Comparison of ENCODE assay signal across 18 cellular contexts in genomic region chr3:43231276-43232000, GRCh38. TPM values are rescaled to one million over a fixed set of nuclear protein-coding genes. Genes with fewer than 3 reads are reported as not detected.
A peak's percentile ranks its signal among the peaks of the same experiment; 100 is the strongest.
DNase-seq lines count a peak whose midpoint lies in the region; ATAC-seq, FAIRE-seq and TF ChIP-seq lines count a peak whose summit lies in the region.
"Had no signal": no experiment of that assay in that cellular context is flagged by ENCODE, and none has a peak within 500 bp of the region (broad histone marks: within the 10 kb centered on the region; RNA-seq: fewer than 3 reads in every experiment).

No MANE protein-coding gene starts in this region.

- H3K27ac ChIP-seq in IMR-90 (ENCODE audit: insufficient read depth, low read length) = no peak overlapping the region
- H3K27ac ChIP-seq in osteoblast (ENCODE audit: low read depth, low read length) = no peak overlapping the region
- H3K27ac ChIP-seq: ascending aorta, hepatocyte, ovary had no signal

- peak overlapping the region; percentile 91 for H2AK5ac ChIP-seq in IMR-90 (ENCODE audit: low read depth, low read length)

- no peak overlapping the region for H3K9ac ChIP-seq in IMR-90 (ENCODE audit: low read depth, low read length)

- CTCF ChIA-PET in IMR-90 (lab: Yijun Ruan, JAX) = interaction anchor here (0.9 kb wide), 1 partner anchor 512 kb away, joined by 4 read pairs; no protein-coding TSS in a partner anchor

- peak overlapping the region in 1 of 2 experiments; percentile 78; a peak in 1 of 4 replicates for H4K8ac ChIP-seq in IMR-90 (ENCODE audit: low read depth in 2 of 2, low read length in 2 of 2)

- TF ChIP-seq POLR2A in IMR-90 (IDR thresholded peaks at IDR 0.05; ENCODE audit: low read depth, low read length) = no peak

- H3K4me1 ChIP-seq in IMR-90 (ENCODE audit: control insufficient read depth, insufficient read depth, low read length) (peaks cover 11% of the 10 kb centered on the region), osteoblast (ENCODE audit: insufficient read depth, low read length) (peaks cover 4% of the 10 kb centered on the region)
- H3K4me1 ChIP-seq: ascending aorta had no signal

- H3K79me1 ChIP-seq in IMR-90 (ENCODE audit: low read depth in 1 of 2, low read length in 2 of 2) = no peaks in the 10 kb centered on the region

- peak overlapping the region; percentile 96 for H2BK20ac ChIP-seq in IMR-90 (ENCODE audit: low read depth, low read length)

- BruUV-seq in IMR-90 (replicated peaks; lab: Mats Ljungman, UMichigan) = no TSS peak

- H3K4me2 ChIP-seq in IMR-90 (ENCODE audit: low read depth, low read length) = peak overlapping the region; percentile 59; the same call in 1 of the 2 replicates
- peak overlapping the region; percentile 18 for H3K4me2 ChIP-seq in osteoblast (ENCODE audit: insufficient read depth, low read length)
- H3K4me2 ChIP-seq: hepatocyte, smooth muscle cell had no signal

- H3K4ac ChIP-seq in IMR-90 (ENCODE audit: low read depth, low read length) = peak overlapping the region; percentile 93; the same call in 1 of the 2 replicates

- H3K27me3 ChIP-seq in IMR-90 (ENCODE audit: control insufficient read depth, insufficient read depth, low read length) (no peaks in the 10 kb centered on the region), osteoblast (ENCODE audit: insufficient read depth, low read length) (no peaks in the 10 kb centered on the region)
- H3K27me3 ChIP-seq: ascending aorta, hepatocyte, ovary had no signal

- no peak overlapping the region; the same call in 1 of the 2 replicates for H3K56ac ChIP-seq in IMR-90 (ENCODE audit: extremely low read depth, insufficient read depth, low read length)

- no peaks in the 10 kb centered on the region for H3K36me3 ChIP-seq in IMR-90 (ENCODE audit: control insufficient read depth, insufficient read depth, low read length)
- H3K36me3 ChIP-seq in osteoblast (ENCODE audit: insufficient read depth, low read length) = no peaks in the 10 kb centered on the region
- H3K36me3 ChIP-seq: ascending aorta, ovary had no signal

- dilution Hi-C loops in IMR-90 (cut with HindIII; ENCODE audit: low sequenced_read_pairs, unreplicated experiment) = no loop called here

- H2AK9ac ChIP-seq in IMR-90 (replicated peaks; ENCODE audit: low read depth, low read length, poor library complexity) = no peak overlapping the region

- peak overlapping the region; percentile 93 for H2BK120ac ChIP-seq in IMR-90 (ENCODE audit: low read depth, low read length)

- peak overlapping the region; percentile 94 for H3K14ac ChIP-seq in IMR-90 (replicated peaks; ENCODE audit: low read depth, low read length)

- peak overlapping the region; percentile 85 for H4K91ac ChIP-seq in IMR-90 (ENCODE audit: insufficient read depth, low read depth, low read length)

- ATAC-seq in IMR-90 (ENCODE audit: low read depth) = peak; percentile 60
- no peak for ATAC-seq in left lobe of liver
- no peak for ATAC-seq in activated CD4-positive, CD25-positive, alpha-beta regulatory T cell treated with anti-CD3 and anti-CD28 coated beads, Interleukin-2, amount 50 U/mL, for 24 hours
- ATAC-seq: activated CD8-positive, alpha-beta memory T cell treated with anti-CD3 and anti-CD28 coated beads, Interleukin-2, amount 10 ng/mL, durations not matched to agents 7 days and 5 days had no signal

- H4K5ac ChIP-seq in IMR-90 (ENCODE audit: low read depth, low read length) = peak overlapping the region; percentile 10; the same call in 1 of the 2 replicates

- H3K4me3 ChIP-seq in IMR-90 (ENCODE audit: insufficient read depth, low read depth, low read length) = no peak overlapping the region
- no peak overlapping the region for H3K4me3 ChIP-seq in choroid plexus epithelial cell (ENCODE audit: low read depth, low read length)
- H3K4me3 ChIP-seq in osteoblast (ENCODE audit: insufficient read depth, low read length) = no peak overlapping the region
- H3K4me3 ChIP-seq: ascending aorta, hepatocyte, ovary, smooth muscle cell had no signal

- no peak for TF ChIP-seq RAD21 in IMR-90 (IDR thresholded peaks at IDR 0.05; ENCODE audit: low read length)

- no peaks in the 10 kb centered on the region for H3K9me1 ChIP-seq in IMR-90 (ENCODE audit: insufficient read depth, low read length)

- TF ChIP-seq CTCF in D721Med (IDR thresholded peaks at IDR 0.05; ENCODE audit: insufficient read depth, missing control alignments) (no peak), IMR-90 (conservative IDR thresholded peaks at IDR 0.05; ENCODE audit: low read depth, low read length) (no peak), choroid plexus epithelial cell (conservative IDR thresholded peaks at IDR 0.05; ENCODE audit: low read depth, low read length) (no peak), osteoblast (IDR thresholded peaks at IDR 0.05; ENCODE audit: extremely low read depth, low read depth, low read length) (no peak)

- H2AFZ ChIP-seq in IMR-90 (replicated peaks; ENCODE audit: low read length, poor library complexity) (no peak overlapping the region), osteoblast (ENCODE audit: low read length) (peak overlapping the region; percentile 29)
- H2AFZ ChIP-seq: hepatocyte had no signal

- in situ Hi-C loops in IMR-90 (cut with MboI; ENCODE audit: low sequenced_read_pairs) = no loop called here

- peak; percentile 55 for FAIRE-seq in D721Med (lab: Jason Lieb, UNC)

- POLR2A ChIA-PET in IMR-90 (lab: Charles Lee; ENCODE audit: unreplicated experiment) = interaction anchor here (0.7 kb wide), 1 partner anchor 193 kb away, joined by 4 read pairs; no protein-coding TSS in a partner anchor

- H4K20me1 ChIP-seq in IMR-90 (ENCODE audit: insufficient read depth, low read length) = no peaks in the 10 kb centered on the region
- no peaks in the 10 kb centered on the region for H4K20me1 ChIP-seq in osteoblast (ENCODE audit: insufficient read depth, low read length)

- no CpG with 5 or more reads among the region's 6 CpGs for WGBS in IMR-90 (ENCODE audit: extremely low coverage in 2 of 2, insufficient read length in 1 of 2), 2 experiments

- H2BK5ac ChIP-seq in IMR-90 (ENCODE audit: low read depth, low read length, poor library complexity, severe bottlenecking) = no peak overlapping the region

- peak overlapping the region; percentile 76 for H3K23ac ChIP-seq in IMR-90 (ENCODE audit: low read depth, low read length)

- H2BK15ac ChIP-seq in IMR-90 (ENCODE audit: low read depth, low read length) = peak overlapping the region; percentile 100; the same call in 2 of the 3 replicates

- intact Hi-C loops in IMR-90 (cut with micrococcal nuclease) = no loop called here

- H3K79me2 ChIP-seq in osteoblast (ENCODE audit: insufficient read depth, low read length) = no peaks in the 10 kb centered on the region
- H3K79me2 ChIP-seq: hepatocyte had no signal

- no peaks in the 10 kb centered on the region; the same call in 1 of the 2 replicates for H3K9me3 ChIP-seq in IMR-90 (ENCODE audit: control insufficient read depth, insufficient read depth, low read length)
- H3K9me3 ChIP-seq in osteoblast (ENCODE audit: low read depth, low read length) = no peaks in the 10 kb centered on the region

- no peak for DNase-seq in D721Med (ENCODE audit: insufficient read length, low spot score)
- DNase-seq in IMR-90 = peak; percentile 46
- peak; percentile 77 for DNase-seq in choroid plexus epithelial cell (ENCODE audit: low read depth)
- no peak for DNase-seq in osteoblast (ENCODE audit: insufficient read length, low spot score, missing footprints)
- no peak for DNase-seq in left lobe of liver (ENCODE audit: low spot score)
- no peak for DNase-seq in NCI-H146 (lab: John Stamatoyannopoulos, UW)
- DNase-seq: activated B cell treated with CpG ODN at 0.5 μM for 24 hours; activated CD8-positive, alpha-beta memory T cell treated with anti-CD3 and anti-CD28 coated beads, Interleukin-2, amount 10 ng/mL, durations not matched to agents 7 days and 5 days; activated gamma-delta T cell; DMS79; erythroblast; NCI-H1436 treated with DMSO at 0.1 percent for 48 hours; NCI-H345; ovary had no signal

- peak overlapping the region; percentile 85; the same call in 1 of the 2 replicates for H3K18ac ChIP-seq in IMR-90 (ENCODE audit: low read depth, low read length)

TF ChIP-seq in IMR-90, 13 proteins besides CTCF, POLR2A, EP300 and RAD21 (continues in another document):
- TF ChIP-seq MAFK (IDR thresholded peaks at IDR 0.05; ENCODE audit: low read depth, low read length) (no peak), USF2 (IDR thresholded peaks at IDR 0.05; ENCODE audit: low read depth, low read length) (no peak), RCOR1 (IDR thresholded peaks at IDR 0.05; ENCODE audit: insufficient replicate concordance, low read length) (no peak), SMC3 (IDR thresholded peaks at IDR 0.05; ENCODE audit: low read depth, low read length) (no peak), ELK1 (IDR thresholded peaks at IDR 0.05; ENCODE audit: borderline replicate concordance, low read depth, low read length) (no peak), MAZ (IDR thresholded peaks at IDR 0.05; ENCODE audit: borderline replicate concordance, low read depth, low read length) (no peak), FOS (IDR thresholded peaks at IDR 0.05; ENCODE audit: low read depth, low read length) (no peak), BHLHE40 (IDR thresholded peaks at IDR 0.05; ENCODE audit: low read depth, low read length) (no peak), MXI1 (IDR thresholded peaks at IDR 0.05; ENCODE audit: borderline replicate concordance, low read depth, low read length) (no peak), CHD1 (IDR thresholded peaks at IDR 0.05; ENCODE audit: low read depth, low read length) (no peak), NFE2L2 (IDR thresholded peaks at IDR 0.05; ENCODE audit: low read depth, low read length) (no peak), RFX5 (IDR thresholded peaks at IDR 0.05; ENCODE audit: low read depth, low read length) (no peak)

RNA-seq across cellular contexts. Expression of gene SNRK, which starts 54.9 kb away (rescaled TPM):
- total RNA-seq in IMR-90 (2012; rRNA removed) (20.6 and 23.1 TPM in 2 replicates), osteoblast (23.3 and 26.1 TPM in 2 replicates), left lobe of liver (12.4 TPM)
- polyA plus RNA-seq in IMR-90 (2012; rRNA removed) = 4.7 and 5.9 TPM in 2 replicates
- 1.5 and 3.2 TPM in 2 replicates for polyA plus RNA-seq in IMR-90 (2012; cell fraction: cytosol; rRNA removed)
- polyA plus RNA-seq in IMR-90 (2012; cell fraction: nucleus; rRNA removed; ENCODE audit: low replicate concordance) = 9.9 and 18.3 TPM in 2 replicates

Comparison
In these comparisons a context has a peak if more than half of its experiments do, and no peak if none do; other contexts are left out.
1. DNase-seq: peak in IMR-90 (single experiment) and choroid plexus epithelial cell (single experiment); none in D721Med (single experiment), osteoblast (single experiment), left lobe of liver (single experiment) and NCI-H146 (single experiment).